In genomic region chr13:59522652-59523051, GRCh38 we compare ENCODE assay signal across 5 cellular contexts.
"Had no signal": no experiment of that assay in that cellular context is flagged by ENCODE, and none has a peak within 500 bp of the region (broad histone marks: within the 10 kb centered on the region; RNA-seq: fewer than 3 reads in every experiment).

No MANE protein-coding gene starts in this region.

- DNase-seq: KBM-7, KG1 had no signal

- FAIRE-seq: HTR-8/SVneo had no signal

- H3K27ac ChIP-seq: HL-60, KMS-11 had no signal

- H3K9ac ChIP-seq: KMS-11 had no signal

- H3K4me2 ChIP-seq: KMS-11 had no signal
